ENCODE assay signal across 30 cellular contexts in the genomic region with DNA sequence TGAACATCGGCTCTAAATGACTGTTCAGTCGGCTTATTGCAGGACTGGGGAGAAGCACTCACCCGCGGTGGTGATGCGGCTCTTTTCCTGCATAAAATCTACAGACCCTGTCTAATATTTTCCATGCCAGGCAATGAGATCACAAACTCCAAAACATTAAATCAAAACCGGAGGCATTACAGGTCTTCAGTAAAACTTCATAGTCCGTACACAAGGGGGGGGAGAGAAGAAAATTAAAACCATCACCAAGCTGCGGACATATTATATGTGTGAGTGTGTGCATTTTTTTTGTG. TPM values are rescaled to one million over a fixed set of nuclear protein-coding genes. Genes with fewer than 3 reads are reported as not detected.
"Had no signal": no experiment of that assay in that cellular context is flagged by ENCODE, and none has a peak within 500 bp of the region (broad histone marks: within the 10 kb centered on the region; RNA-seq: fewer than 3 reads in every experiment).

No MANE protein-coding gene starts in this region.

- H3K9ac ChIP-seq: neural progenitor cell had no signal

- H3K9me3 ChIP-seq: ovary, prostate gland, right lobe of liver, spleen, suprapubic skin, testis, tibial artery, transverse colon, upper lobe of right lung, uterus had no signal

- H3K4me3 ChIP-seq: neural progenitor cell, ovary, prostate gland, right lobe of liver, skin epidermis, smooth muscle cell, spleen, suprapubic skin, testis, tibial artery, transverse colon, upper lobe of right lung, uterus had no signal

- H3K27ac ChIP-seq: neural progenitor cell, ovary, prostate gland, right lobe of liver, skin epidermis, spleen, suprapubic skin, testis, tibial artery, transverse colon, upper lobe of right lung, uterus had no signal

- H3K27me3 ChIP-seq: ovary, testis had no signal

- DNase-seq: naive thymus-derived CD4-positive, alpha-beta T cell; natural killer cell; occipital lobe; ovary; right cardiac atrium; right lobe of liver; spleen; stimulated activated CD4-positive, alpha-beta T cell treated with anti-CD3 and anti-CD28 coated beads, Interleukin-12 subunit alpha, Interleukin-12 subunit beta, amount 100 ng/mL, for 4 hours; stimulated activated CD4-positive, alpha-beta T cell treated with anti-CD3 and anti-CD28 coated beads, Interleukin-1b, Interleukin-23, amount 100 ng/mL, for 48 hours; stimulated activated CD4-positive, alpha-beta T cell treated with anti-CD3 and anti-CD28 coated beads, Interleukin-4, amount 100 ng/mL, for 1 hour; stimulated activated CD4-positive, alpha-beta T cell treated with anti-CD3 and anti-CD28 coated beads, Interleukin-4, amount 100 ng/mL, for 4 hours; stimulated activated CD8-positive, alpha-beta memory T cell treated with anti-CD3 and anti-CD28 coated beads, Interleukin-4, amount 100 ng/mL, for 48 hours; stimulated activated naive CD4-positive, alpha-beta T cell; stimulated activated naive CD8-positive, alpha-beta T cell treated with anti-CD3 and anti-CD28 coated beads, Interleukin-15, amount 100 ng/mL, for 72 hours; stimulated activated naive CD8-positive, alpha-beta T cell treated with anti-CD3 and anti-CD28 coated beads, Interleukin-15, Interleukin-2, amounts not matched to agents 100 U/mL and 50 U/mL, for 24 hours; substantia nigra; testis; tibial artery; transverse colon; upper lobe of right lung; uterus had no signal

- H3K4me2 ChIP-seq: neural progenitor cell, smooth muscle cell had no signal

- H3K36me3 ChIP-seq: neural progenitor cell, ovary, prostate gland, right lobe of liver, spleen, suprapubic skin, tibial artery, transverse colon, upper lobe of right lung, uterus had no signal

- H3K4me1 ChIP-seq: neural progenitor cell, prostate gland, upper lobe of right lung, uterus had no signal

- ATAC-seq: naive thymus-derived CD4-positive, alpha-beta T cell; natural killer cell; right cardiac atrium; right lobe of liver; stimulated activated memory B cell treated with anti-CD40 and anti-IgM and Interleukin-4, amounts not matched to agents 10 μg/mL and 1 μg/mL and 100 μg/mL, for 72 hours; stimulated activated naive CD8-positive, alpha-beta T cell treated with anti-CD3 and anti-CD28 coated beads, Interleukin-15, amount 100 ng/mL, for 72 hours; stimulated activated naive CD8-positive, alpha-beta T cell treated with anti-CD3 and anti-CD28 coated beads, Interleukin-15, Interleukin-2, amounts not matched to agents 100 U/mL and 50 U/mL, for 24 hours; upper lobe of right lung had no signal

- H2AFZ ChIP-seq: neural progenitor cell had no signal

RNA-seq across cellular contexts. Expression of gene PAX1, which starts 6.3 kb away (rescaled TPM):
- total RNA-seq: naive thymus-derived CD4-positive, alpha-beta T cell; natural killer cell; ovary; posterior vena cava; prostate gland; pulmonary artery endothelial cell; right cardiac atrium; right lobe of liver; smooth muscle cell; spleen; testis; transverse colon; upper lobe of right lung; urinary bladder; uterus had no signal
